Comparison of ENCODE assay signal across 35 cellular contexts in the genomic region with DNA sequence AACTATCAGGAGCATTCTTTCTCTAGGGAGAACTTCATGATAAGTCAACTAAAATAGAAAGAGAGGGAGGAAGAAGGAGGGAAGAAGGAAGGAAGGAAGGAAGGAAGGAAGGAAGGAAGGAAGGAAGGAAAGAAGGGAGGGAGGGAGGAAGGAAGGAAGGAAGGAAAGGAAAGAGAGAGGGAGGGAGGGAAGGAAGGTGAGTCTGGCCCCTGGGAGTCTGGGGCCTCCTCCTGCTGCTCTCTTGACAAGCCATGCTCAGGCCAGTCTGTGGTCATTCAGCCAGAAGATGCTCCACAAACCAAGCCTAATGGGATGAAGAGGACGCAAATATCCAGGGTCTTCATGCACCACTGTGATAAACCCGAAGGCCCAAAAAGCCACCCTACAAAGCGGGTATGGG.
"Had no signal": no experiment of that assay in that cellular context is flagged by ENCODE, and none has a peak within 500 bp of the region (broad histone marks: within the 10 kb centered on the region; RNA-seq: fewer than 3 reads in every experiment).

No MANE protein-coding gene starts in this region.

- DNase-seq: Karpas-422, Kasumi-1, MG63, MM.1S, MV-4-11, NCI-H1048, NCI-H1092, NCI-H1092 treated with DMSO at 0.1 percent for 48 hours, NCI-H1105, NCI-H1105 treated with DMSO at 0.1 percent for 48 hours, NCI-H1417, NCI-H1417 treated with DMSO at 0.1 percent for 48 hours, NCI-H1436, NCI-H1436 treated with DMSO at 0.1 percent for 48 hours, NCI-H146, NCI-H1694, NCI-H1694 treated with DMSO at 0.1 percent for 48 hours, NCI-H187, NCI-H187 treated with DMSO at 0.1 percent for 48 hours, NCI-H1930, NCI-H2029, NCI-H2029 treated with DMSO at 0.1 percent for 48 hours, NCI-H2081, NCI-H2081 treated with DMSO at 0.1 percent for 48 hours, NCI-H2107, NCI-H2171, NCI-H2171 treated with DMSO at 0.1 percent for 48 hours, NCI-H2227 treated with DMSO at 0.1 percent for 48 hours, NCI-H226, NCI-H345, NCI-H446 treated with DMSO at 0.1 percent for 48 hours, NCI-H510A, NCI-H510A treated with DMSO at 0.1 percent for 48 hours, NCI-H524 had no signal

- H3K4me3 ChIP-seq: MG63 had no signal

- H3K36me3 ChIP-seq: MG63 had no signal

- H3K9ac ChIP-seq: KMS-11 had no signal

- H3K27ac ChIP-seq: KMS-11 had no signal

- H3K27me3 ChIP-seq: MG63 had no signal

- H3K9me3 ChIP-seq: MG63 had no signal
